27 cellular contexts compared by ENCODE assay signal in genomic region chr6:45169815-45170214, GRCh38.
"Had no signal": no experiment of that assay in that cellular context is flagged by ENCODE, and none has a peak within 500 bp of the region (broad histone marks: within the 10 kb centered on the region; RNA-seq: fewer than 3 reads in every experiment).

No MANE protein-coding gene starts in this region.

- H3K36me3 ChIP-seq: esophagus muscularis mucosa, gastroesophageal sphincter, heart left ventricle, right atrium auricular region, stomach, thyroid gland had no signal

- H3K36me3 Mint-ChIP-seq: mesothelial cell of epicardium; naive B cell; natural killer cell treated with Interleukin-12 subunit alpha and Interleukin-12 subunit beta and Interleukin-15 and Interleukin-18, amount 100 ng/mL, for 72 hours; stimulated activated effector memory CD8-positive, alpha-beta T cell treated with anti-CD3 and anti-CD28 coated beads, Interleukin-12 subunit alpha, Interleukin-12 subunit beta, amount 100 ng/mL, for 72 hours had no signal

- H3K4me3 Mint-ChIP-seq: dendritic cell treated with granulocyte-macrophage colony-stimulating factor and Interleukin-4, amounts not matched to agents 40 ng/mL and 50 ng/mL, for 4 days; memory B cell; mesothelial cell of epicardium; natural killer cell treated with Interleukin-12 subunit alpha and Interleukin-12 subunit beta and Interleukin-15 and Interleukin-18, amount 100 ng/mL, for 72 hours; neural crest cell; stimulated activated effector memory CD8-positive, alpha-beta T cell treated with anti-CD3 and anti-CD28 coated beads, Interleukin-12 subunit alpha, Interleukin-12 subunit beta, amount 100 ng/mL, for 72 hours; type B pancreatic cell had no signal

- H3K9me3 ChIP-seq: esophagus muscularis mucosa, gastroesophageal sphincter, heart left ventricle, mucosa of descending colon, right atrium auricular region, stomach, thyroid gland had no signal

- H3K4me1 Mint-ChIP-seq: memory B cell, naive B cell had no signal

- H3K4me1 ChIP-seq: esophagus muscularis mucosa, gastroesophageal sphincter, right atrium auricular region, stomach, thyroid gland had no signal

- H3K27me3 ChIP-seq: esophagus muscularis mucosa, foreskin keratinocyte, gastroesophageal sphincter, heart left ventricle, hepatocyte, right atrium auricular region, stomach, thyroid gland had no signal

- H3K27ac Mint-ChIP-seq: dendritic cell treated with granulocyte-macrophage colony-stimulating factor and Interleukin-4, amounts not matched to agents 40 ng/mL and 50 ng/mL, for 4 days; memory B cell; mesothelial cell of epicardium; naive B cell; natural killer cell treated with Interleukin-12 subunit alpha and Interleukin-12 subunit beta and Interleukin-15 and Interleukin-18, amount 100 ng/mL, for 72 hours; progenitor cell of endocrine pancreas; stimulated activated effector memory CD8-positive, alpha-beta T cell treated with anti-CD3 and anti-CD28 coated beads, Interleukin-12 subunit alpha, Interleukin-12 subunit beta, amount 100 ng/mL, for 72 hours; type B pancreatic cell had no signal

- H3K27ac ChIP-seq: esophagus muscularis mucosa, foreskin keratinocyte, gastroesophageal sphincter, heart left ventricle, hepatocyte, parathyroid adenoma, right atrium auricular region, stomach, thyroid gland had no signal

- H3K4me3 ChIP-seq: esophagus muscularis mucosa, gastroesophageal sphincter, heart left ventricle, hepatocyte, lung, mucosa of descending colon, right atrium auricular region, stomach, thyroid gland had no signal

- H3K9me3 Mint-ChIP-seq: dendritic cell treated with granulocyte-macrophage colony-stimulating factor and Interleukin-4, amounts not matched to agents 40 ng/mL and 50 ng/mL, for 4 days; memory B cell; mesothelial cell of epicardium; naive B cell; natural killer cell treated with Interleukin-12 subunit alpha and Interleukin-12 subunit beta and Interleukin-15 and Interleukin-18, amount 100 ng/mL, for 72 hours; neural crest cell; stimulated activated effector memory CD8-positive, alpha-beta T cell treated with anti-CD3 and anti-CD28 coated beads, Interleukin-12 subunit alpha, Interleukin-12 subunit beta, amount 100 ng/mL, for 72 hours; type B pancreatic cell had no signal

- H3K27me3 Mint-ChIP-seq: dendritic cell treated with granulocyte-macrophage colony-stimulating factor and Interleukin-4, amounts not matched to agents 40 ng/mL and 50 ng/mL, for 4 days; memory B cell; naive B cell; natural killer cell treated with Interleukin-12 subunit alpha and Interleukin-12 subunit beta and Interleukin-15 and Interleukin-18, amount 100 ng/mL, for 72 hours; progenitor cell of endocrine pancreas; type B pancreatic cell had no signal

- ATAC-seq: foreskin keratinocyte; gastroesophageal sphincter; heart left ventricle; left lobe of liver; mucosa of descending colon; natural killer cell treated with Interleukin-12 subunit alpha and Interleukin-12 subunit beta and Interleukin-15 and Interleukin-18, amount 100 ng/mL, for 72 hours; sciatic nerve; stimulated activated effector memory CD8-positive, alpha-beta T cell treated with anti-CD3 and anti-CD28 coated beads, Interleukin-12 subunit alpha, Interleukin-12 subunit beta, amount 100 ng/mL, for 72 hours had no signal

- DNase-seq: effector CD8-positive, alpha-beta T cell; foreskin keratinocyte; heart left ventricle; kidney; mucosa of descending colon; naive B cell; stimulated activated CD4-positive, alpha-beta T cell treated with anti-CD3 and anti-CD28 coated beads, Interleukin-2, amount 100 ng/mL, for 24 hours; stimulated activated CD4-positive, alpha-beta T cell treated with anti-CD3 and anti-CD28 coated beads, Interleukin-4, amount 100 ng/mL, for 24 hours; stimulated activated naive CD4-positive, alpha-beta T cell treated with Interleukin-2 at 50 U/mL for 16 hours; stomach; thyroid gland had no signal
